Comparison of ENCODE assay signal across 22 cellular contexts in the genomic region with DNA sequence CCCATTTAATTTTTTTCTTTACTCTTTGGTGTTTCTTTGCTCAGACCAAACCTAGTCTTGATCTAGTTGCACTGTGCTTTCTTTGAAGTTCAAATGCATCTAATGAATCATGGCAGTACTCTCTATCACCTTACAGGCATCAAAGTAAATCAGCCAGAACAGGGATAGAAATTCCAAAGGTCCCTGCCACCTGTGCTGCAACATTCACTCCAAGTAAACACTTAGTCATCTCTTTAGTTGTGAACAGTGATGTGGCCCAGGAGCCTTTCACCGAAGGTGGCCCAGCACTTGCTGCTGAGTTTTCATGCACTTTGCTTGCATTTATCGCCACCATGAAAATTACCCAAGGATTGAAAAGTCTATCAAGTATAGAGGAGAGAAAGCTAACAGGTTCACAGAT.
DNase-seq lines count a peak whose midpoint lies in the region; ATAC-seq and TF ChIP-seq lines count a peak whose summit lies in the region.
"Had no signal": no experiment of that assay in that cellular context is flagged by ENCODE, and none has a peak within 500 bp of the region (broad histone marks: within the 10 kb centered on the region; RNA-seq: fewer than 3 reads in every experiment).

No MANE protein-coding gene starts in this region.

- H3K9me2 ChIP-seq in GM23338 (ENCODE audit: insufficient read depth) (no peaks in the 10 kb centered on the region), PC-3 (replicated peaks; ENCODE audit: low read length) (no peaks in the 10 kb centered on the region), hepatocyte (replicated peaks; ENCODE audit: insufficient read depth) (no peaks in the 10 kb centered on the region)

- no peak overlapping the region for H3K56ac ChIP-seq in mesendoderm (ENCODE audit: low read length)

- H3K79me2 ChIP-seq in GM23338 (replicated peaks; ENCODE audit: insufficient read depth) (no peaks in the 10 kb centered on the region), PC-3 (ENCODE audit: low read length) (no peaks in the 10 kb centered on the region), hepatocyte (no peaks in the 10 kb centered on the region), mesendoderm (ENCODE audit: control insufficient read depth, insufficient read depth, low read length) (no peaks in the 10 kb centered on the region)

- no TSS peak for BruUV-seq in PC-3 (replicated peaks; lab: Mats Ljungman, UMichigan)

- no peaks in the 10 kb centered on the region for H3K27me3 ChIP-seq in GM23338 (ENCODE audit: insufficient read depth)
- H3K27me3 ChIP-seq in PC-3 (ENCODE audit: low read length), result no peaks in the 10 kb centered on the region
- H3K27me3 ChIP-seq in hepatocyte, result no peaks in the 10 kb centered on the region
- no peaks in the 10 kb centered on the region for H3K27me3 ChIP-seq in mesendoderm (ENCODE audit: insufficient read depth, low read length, poor library complexity)
- H3K27me3 ChIP-seq: BLaER1 treated with 17β-estradiol and CSF1 and Interleukin-3, amounts not matched to agents 10 nM and 100 nM; MG63 had no signal

- TF ChIP-seq CTCF in GM23338 (conservative IDR thresholded peaks at IDR 0.05; ENCODE audit: low read depth in 2 of 2), result no peak
- no peak for TF ChIP-seq CTCF in PC-3 (conservative IDR thresholded peaks at IDR 0.05; ENCODE audit: low read depth, low read length)
- TF ChIP-seq CTCF in hepatocyte (IDR thresholded peaks at IDR 0.05; ENCODE audit: poor library complexity), result no peak
- TF ChIP-seq CTCF in GM13977 (IDR thresholded peaks at IDR 0.05; ENCODE audit: extremely low read depth, insufficient read depth, missing control alignments), result no peak

- H3K4me3 ChIP-seq in GM23338 (no peak overlapping the region), PC-3 (ENCODE audit: low read length) (no peak overlapping the region), hepatocyte (no peak overlapping the region), mesendoderm (ENCODE audit: low read length) (no peak overlapping the region)
- H3K4me3 ChIP-seq: BLaER1 treated with 17β-estradiol and CSF1 and Interleukin-3, amounts not matched to agents 10 nM and 100 nM; MG63 had no signal

- H3K36me3 Mint-ChIP-seq in GM23338 (ENCODE audit: low read depth), result no peaks in the 10 kb centered on the region
- H3K36me3 Mint-ChIP-seq: CD8-positive, alpha-beta T cell; IgD-negative memory B cell had no signal

- H2BK5ac ChIP-seq in mesendoderm (ENCODE audit: low read length), result no peak overlapping the region

- H3K4me3 Mint-ChIP-seq in GM23338, result no peak overlapping the region
- H3K4me3 Mint-ChIP-seq: CD8-positive, alpha-beta T cell; IgD-negative memory B cell had no signal

- WGBS in hepatocyte (ENCODE audit: low lambda C conversion rate, missing lambda C conversion rate), result 74% methylated on average over 2 of the region's 2 CpGs
- no CpG with 5 or more reads among the region's 2 CpGs for WGBS in mesendoderm (ENCODE audit: extremely low coverage, insufficient coverage, low lambda C conversion rate)

- H3K79me1 ChIP-seq in mesendoderm (ENCODE audit: low read length), result no peaks in the 10 kb centered on the region

- H3K9me3 Mint-ChIP-seq in GM23338, result no peaks in the 10 kb centered on the region; the same call in 2 of the 3 replicates

- DNase-seq in GM23338 (ENCODE audit: low spot score) (peak; percentile 23), PC-3 (peak; percentile 34), hepatocyte (ENCODE audit: low spot score) (peak; percentile 55), mesendoderm (peak; percentile 29), AG20443 (ENCODE audit: low spot score) (no peak), NCI-H1930 (lab: John Stamatoyannopoulos, UW) (no peak), GM13977 (ENCODE audit: low spot score) (no peak)
- no peak for DNase-seq in NK-92 treated with Interleukin-12 subunit alpha and Interleukin-12 subunit beta, amount 100 ng/mL, for 24 hours (lab: John Stamatoyannopoulos, UW)
- DNase-seq: CD8-positive, alpha-beta T cell; DND-41; Karpas-422; MG63; NCI-H1092; NCI-H1436 treated with DMSO at 0.1 percent for 48 hours; NCI-H2029 treated with DMSO at 0.1 percent for 48 hours; NCI-H2171; NCI-H446; NCI-H526 treated with DMSO at 0.1 percent for 48 hours; SW 1271 had no signal

- no peak overlapping the region for H2BK120ac ChIP-seq in mesendoderm (ENCODE audit: low read depth, low read length)

- H3F3A ChIP-seq in GM23338 (replicated peaks; ENCODE audit: low read depth) (no peaks in the 10 kb centered on the region), PC-3 (ENCODE audit: low read length, unreplicated experiment) (no peaks in the 10 kb centered on the region)

- H3K27ac Mint-ChIP-seq in GM23338, result no peak overlapping the region; the same call in 1 of the 2 replicates
- H3K27ac Mint-ChIP-seq: CD8-positive, alpha-beta T cell; IgD-negative memory B cell had no signal

- H4K20me1 ChIP-seq in GM23338 (replicated peaks; ENCODE audit: insufficient read depth) (no peaks in the 10 kb centered on the region), PC-3 (ENCODE audit: low read length) (no peaks in the 10 kb centered on the region), hepatocyte (ENCODE audit: insufficient read depth, poor library complexity, severe bottlenecking) (no peaks in the 10 kb centered on the region)
- H4K20me1 ChIP-seq: BLaER1 treated with 17β-estradiol and CSF1 and Interleukin-3, amounts not matched to agents 10 nM and 100 nM had no signal

- H3K9ac ChIP-seq in PC-3 (ENCODE audit: low read length) (no peak overlapping the region), mesendoderm (ENCODE audit: low read length) (no peak overlapping the region)
- H3K9ac ChIP-seq: BLaER1 treated with 17β-estradiol and CSF1 and Interleukin-3, amounts not matched to agents 10 nM and 100 nM had no signal

- H3K4me2 ChIP-seq in GM23338 (no peak overlapping the region), PC-3 (ENCODE audit: low read length) (no peak overlapping the region), hepatocyte (no peak overlapping the region), mesendoderm (ENCODE audit: low read length) (no peak overlapping the region)
- H3K4me2 ChIP-seq: BLaER1 treated with 17β-estradiol and CSF1 and Interleukin-3, amounts not matched to agents 10 nM and 100 nM had no signal

- H2AK5ac ChIP-seq in mesendoderm (ENCODE audit: low read length), result no peak overlapping the region

- H3K18ac ChIP-seq in mesendoderm (ENCODE audit: low read length), result no peak overlapping the region

- no peaks in the 10 kb centered on the region for H3K27me3 Mint-ChIP-seq in GM23338 (ENCODE audit: insufficient read depth, low read depth, poor library complexity)
- H3K27me3 Mint-ChIP-seq: IgD-negative memory B cell had no signal

- peaks cover 12% of the 10 kb centered on the region; the same call in 2 of the 3 replicates for H3K4me1 Mint-ChIP-seq in GM23338
- H3K4me1 Mint-ChIP-seq: IgD-negative memory B cell had no signal

- no peak overlapping the region for H2BK15ac ChIP-seq in mesendoderm (replicated peaks; ENCODE audit: low read depth)

- no peak overlapping the region for H4K8ac ChIP-seq in mesendoderm (ENCODE audit: low read depth, low read length)

- H3K27ac ChIP-seq in GM23338 (ENCODE audit: low read depth), result no peak overlapping the region
- no peak overlapping the region for H3K27ac ChIP-seq in PC-3 (ENCODE audit: low read length)
- H3K27ac ChIP-seq in hepatocyte, result no peak overlapping the region
- H3K27ac ChIP-seq in mesendoderm (ENCODE audit: low read depth, low read length), result no peak overlapping the region
- H3K27ac ChIP-seq: BLaER1 treated with 17β-estradiol and CSF1 and Interleukin-3, amounts not matched to agents 10 nM and 100 nM had no signal

- H2AFZ ChIP-seq in GM23338, result no peak overlapping the region
- H2AFZ ChIP-seq in PC-3 (ENCODE audit: low read length), result no peak overlapping the region
- no peak overlapping the region for H2AFZ ChIP-seq in hepatocyte

- H3K4me1 ChIP-seq in GM23338 (ENCODE audit: insufficient read depth) (peaks cover 11% of the 10 kb centered on the region; the same call in 1 of the 2 replicates), PC-3 (ENCODE audit: insufficient read depth, low read length) (no peaks in the 10 kb centered on the region), hepatocyte (ENCODE audit: insufficient read depth) (no peaks in the 10 kb centered on the region), mesendoderm (ENCODE audit: control insufficient read depth, low read depth, low read length) (no peaks in the 10 kb centered on the region)
- H3K4me1 ChIP-seq: BLaER1 treated with 17β-estradiol and CSF1 and Interleukin-3, amounts not matched to agents 10 nM and 100 nM had no signal

- H3K9me3 ChIP-seq in PC-3 (ENCODE audit: low read length) (no peaks in the 10 kb centered on the region), hepatocyte (ENCODE audit: low read depth) (no peaks in the 10 kb centered on the region)
- H3K9me3 ChIP-seq: BLaER1 treated with 17β-estradiol and CSF1 and Interleukin-3, amounts not matched to agents 10 nM and 100 nM; MG63 had no signal

- H4K5ac ChIP-seq in mesendoderm (ENCODE audit: low read length), result no peak overlapping the region

- CTCF ChIA-PET in PC-3 (lab: Charles Lee), result no interaction called here

- in situ Hi-C loops in GM13977 (cut with MboI; ENCODE audit: low pct_unique_long_range_greater_than_20kb, low sequenced_read_pairs, unreplicated experiment), result no loop called here

- no peak overlapping the region for H3K23ac ChIP-seq in mesendoderm (ENCODE audit: low read length)

- intact Hi-C loops in PC-3 (cut with micrococcal nuclease), result no loop called here

- POLR2A ChIA-PET in PC-3 (lab: Charles Lee; ENCODE audit: unreplicated experiment), result no interaction called here

- no peak; the same call in 2 of the 3 replicates for ATAC-seq in GM23338
- ATAC-seq in PC-3, result peak; percentile 68
- ATAC-seq: CD8-positive, alpha-beta T cell; Right ventricle myocardium inferior had no signal

- H3K36me3 ChIP-seq in GM23338 (ENCODE audit: insufficient read depth), result no peaks in the 10 kb centered on the region
- H3K36me3 ChIP-seq in PC-3 (ENCODE audit: low read depth, low read length), result no peaks in the 10 kb centered on the region
- H3K36me3 ChIP-seq in hepatocyte (replicated peaks; ENCODE audit: insufficient read depth, low read depth), result no peaks in the 10 kb centered on the region
- H3K36me3 ChIP-seq in mesendoderm (ENCODE audit: control insufficient read depth, insufficient read depth, low read length), result no peaks in the 10 kb centered on the region
- H3K36me3 ChIP-seq: BLaER1 treated with 17β-estradiol and CSF1 and Interleukin-3, amounts not matched to agents 10 nM and 100 nM; MG63 had no signal

- H3K4ac ChIP-seq in mesendoderm (ENCODE audit: low read depth, low read length), result no peak overlapping the region

TF ChIP-seq in GM23338, 12 proteins besides CTCF, POLR2A, EP300 and RAD21 (continues in another document):
- TF ChIP-seq CREB1 (CRISPR knock-in tag; IDR thresholded peaks at IDR 0.05; ENCODE audit: low read depth) (no peak), POLR2AphosphoS5 (IDR thresholded peaks at IDR 0.05; ENCODE audit: low read depth) (no peak), ZNF114 (CRISPR knock-in tag; IDR thresholded peaks at IDR 0.05) (no peak), ZNF331 (CRISPR knock-in tag; IDR thresholded peaks at IDR 0.05; ENCODE audit: low read depth) (no peak)

Comparison
In these comparisons a context has a peak if more than half of its experiments do, and no peak if none do; other contexts are left out.
1. DNase-seq: peak in GM23338 (single experiment), PC-3 (single experiment), hepatocyte (single experiment) and mesendoderm (single experiment); none in AG20443 (single experiment), NK-92 treated with Interleukin-12 subunit alpha and Interleukin-12 subunit beta, amount 100 ng/mL, for 24 hours (single experiment), NCI-H1930 (0 of 2) and GM13977 (single experiment).